18 cellular contexts compared by ENCODE assay signal in genomic region chr2:216589779-216590178, GRCh38. TPM values are rescaled to one million over a fixed set of nuclear protein-coding genes. Genes with fewer than 3 reads are reported as not detected.
DNase-seq lines count a peak whose midpoint lies in the region; ATAC-seq and TF ChIP-seq lines count a peak whose summit lies in the region.
"Had no signal": no experiment of that assay in that cellular context is flagged by ENCODE, and none has a peak within 500 bp of the region (broad histone marks: within the 10 kb centered on the region; RNA-seq: fewer than 3 reads in every experiment).

No MANE protein-coding gene starts in this region.

- H3K23ac ChIP-seq in mesenchymal stem cell (ENCODE audit: low read length in 2 of 2), result no peak overlapping the region

- H3K4me2 ChIP-seq in mesenchymal stem cell (ENCODE audit: low read length, poor library complexity, severe bottlenecking), result no peak overlapping the region
- no peak overlapping the region for H3K4me2 ChIP-seq in GM23338
- H3K4me2 ChIP-seq: KMS-11 had no signal

- H3K4me3 ChIP-seq in adipocyte (ENCODE audit: low read length), result no peak overlapping the region
- H3K4me3 ChIP-seq in mesenchymal stem cell (ENCODE audit: insufficient read depth in 1 of 2, low read depth in 1 of 2, low read length in 2 of 2), result no peak overlapping the region
- H3K4me3 ChIP-seq in vagina, result no peak overlapping the region
- no peak overlapping the region for H3K4me3 ChIP-seq in GM23338

- H3K36me3 ChIP-seq in adipocyte (ENCODE audit: control insufficient read depth, insufficient read depth, low read length, severe bottlenecking) (no peaks in the 10 kb centered on the region), mesenchymal stem cell (ENCODE audit: control insufficient read depth in 1 of 2, insufficient read depth in 2 of 2, low read depth in 1 of 2, low read length in 2 of 2) (no peaks in the 10 kb centered on the region), vagina (no peaks in the 10 kb centered on the region), GM23338 (ENCODE audit: insufficient read depth) (no peaks in the 10 kb centered on the region)

- no peaks in the 10 kb centered on the region for H3K79me1 ChIP-seq in mesenchymal stem cell (replicated peaks; ENCODE audit: low read length, poor library complexity, severe bottlenecking)

- H3K27ac Mint-ChIP-seq in GM23338, result no peak overlapping the region
- H3K27ac Mint-ChIP-seq: CD4-positive, CD25-positive, alpha-beta regulatory T cell had no signal

- peaks cover 7% of the 10 kb centered on the region; the same call in 1 of the 2 replicates for H3K9me2 ChIP-seq in GM23338 (ENCODE audit: insufficient read depth)

- H4K91ac ChIP-seq in mesenchymal stem cell (ENCODE audit: low read length), result no peak overlapping the region

- H3F3A ChIP-seq in GM23338 (replicated peaks; ENCODE audit: low read depth), result no peaks in the 10 kb centered on the region

- H3K27me3 ChIP-seq in adipocyte (replicated peaks; ENCODE audit: control insufficient read depth, insufficient read depth, low read length), result peaks cover 15% of the 10 kb centered on the region
- H3K27me3 ChIP-seq in mesenchymal stem cell (ENCODE audit: control insufficient read depth in 1 of 2, insufficient read depth in 1 of 2, low read length in 2 of 2), result peaks cover 8 to 63% of the 10 kb centered on the region in 2 experiments
- no peaks in the 10 kb centered on the region for H3K27me3 ChIP-seq in vagina
- no peaks in the 10 kb centered on the region for H3K27me3 ChIP-seq in GM23338 (ENCODE audit: insufficient read depth)

- no peak overlapping the region for H2AK5ac ChIP-seq in mesenchymal stem cell (ENCODE audit: low read length, severe bottlenecking)

- H3K27ac ChIP-seq in mesenchymal stem cell (ENCODE audit: low read length, poor library complexity, severe bottlenecking) (no peak overlapping the region), vagina (peak overlapping the region; percentile 72), GM23338 (ENCODE audit: low read depth) (no peak overlapping the region)
- H3K27ac ChIP-seq: 22Rv1, KMS-11 had no signal

- no peak overlapping the region for H2BK5ac ChIP-seq in mesenchymal stem cell (ENCODE audit: low read depth, low read length, poor library complexity, severe bottlenecking)

- H3K14ac ChIP-seq in mesenchymal stem cell (ENCODE audit: low read length in 2 of 2), result no peak overlapping the region

- no peak overlapping the region for H3K4me3 Mint-ChIP-seq in GM23338
- H3K4me3 Mint-ChIP-seq: CD4-positive, CD25-positive, alpha-beta regulatory T cell had no signal

- no peaks in the 10 kb centered on the region for H3K79me2 ChIP-seq in GM23338 (replicated peaks; ENCODE audit: insufficient read depth)

- H3K9me3 Mint-ChIP-seq in GM23338, result peaks cover 6% of the 10 kb centered on the region; the same call in 2 of the 3 replicates

- no peak overlapping the region for H4K8ac ChIP-seq in mesenchymal stem cell (ENCODE audit: low read length)

- H3K9ac ChIP-seq in adipocyte (ENCODE audit: low read length) (no peak overlapping the region), mesenchymal stem cell (ENCODE audit: low read length) (no peak overlapping the region)
- H3K9ac ChIP-seq: KMS-11 had no signal

- H3K9me3 ChIP-seq in adipocyte (ENCODE audit: control insufficient read depth, low read length) (peaks cover 4% of the 10 kb centered on the region), mesenchymal stem cell (ENCODE audit: control insufficient read depth, low read length) (no peaks in the 10 kb centered on the region), vagina (no peaks in the 10 kb centered on the region)

- intact Hi-C loops in vagina (cut with DNase I), result no loop called here

- no peak overlapping the region for H2BK120ac ChIP-seq in mesenchymal stem cell (ENCODE audit: low read depth, low read length)

- H2BK15ac ChIP-seq in mesenchymal stem cell (ENCODE audit: low read depth, poor library complexity, severe bottlenecking), result no peak overlapping the region

- H3K4me1 ChIP-seq in adipocyte (ENCODE audit: control insufficient read depth, insufficient read depth, low read length), result no peaks in the 10 kb centered on the region
- no peaks in the 10 kb centered on the region for H3K4me1 ChIP-seq in mesenchymal stem cell (ENCODE audit: control insufficient read depth, insufficient read depth, low read depth, low read length)
- H3K4me1 ChIP-seq in vagina, result peaks cover 19% of the 10 kb centered on the region
- peaks cover 26% of the 10 kb centered on the region for H3K4me1 ChIP-seq in GM23338 (ENCODE audit: insufficient read depth)

- no peak overlapping the region for H2AFZ ChIP-seq in mesenchymal stem cell (ENCODE audit: low read depth, low read length)
- H2AFZ ChIP-seq in GM23338, result no peak overlapping the region; the same call in 1 of the 2 replicates

- H3K4me1 Mint-ChIP-seq in GM23338, result peaks cover 27% of the 10 kb centered on the region
- H3K4me1 Mint-ChIP-seq: CD4-positive, CD25-positive, alpha-beta regulatory T cell had no signal

- H4K20me1 ChIP-seq in GM23338 (replicated peaks; ENCODE audit: insufficient read depth), result no peaks in the 10 kb centered on the region

- H2BK12ac ChIP-seq in mesenchymal stem cell (ENCODE audit: low read length in 2 of 2), result no peak overlapping the region

- peak; percentile 17 for DNase-seq in NCI-H2227 treated with DMSO at 0.1 percent for 48 hours (lab: John Stamatoyannopoulos, UW)
- no peak for DNase-seq in NCI-H2227 (lab: John Stamatoyannopoulos, UW; ENCODE audit: unreplicated experiment)
- peak; percentile 36 for DNase-seq in adipocyte (ENCODE audit: low read depth)
- DNase-seq in mesenchymal stem cell, result peak; percentile 58
- no peak for DNase-seq in vagina (ENCODE audit: extremely low spot score in 2 of 2)
- DNase-seq in activated naive CD4-positive, alpha-beta T cell (lab: John Stamatoyannopoulos, UW), result no peak
- DNase-seq in GM23338 (ENCODE audit: low spot score), result no peak
- DNase-seq: Calu3; CD4-positive, CD25-positive, alpha-beta regulatory T cell; NCI-H1092; NCI-H1694; NCI-H2107; SHP77; SW 1271 had no signal

- H3K4ac ChIP-seq in mesenchymal stem cell (ENCODE audit: low read depth in 1 of 2, low read length in 2 of 2), result no peak overlapping the region

- TF ChIP-seq POLR2A in vagina (IDR thresholded peaks at IDR 0.05), result no peak

- TF ChIP-seq CTCF in vagina (IDR thresholded peaks at IDR 0.05) (no peak), GM23338 (conservative IDR thresholded peaks at IDR 0.05; ENCODE audit: low read depth in 2 of 2) (no peak)

- ATAC-seq in GM18873 (IDR thresholded peaks at IDR 0.05; ENCODE audit: low FRiP score, unreplicated experiment) (no peak), GM23338 (no peak)
- ATAC-seq: Panc1 had no signal

- H3K27me3 Mint-ChIP-seq in GM23338 (ENCODE audit: insufficient read depth, low read depth, poor library complexity), result peaks cover 6% of the 10 kb centered on the region
- H3K27me3 Mint-ChIP-seq: CD4-positive, CD25-positive, alpha-beta regulatory T cell had no signal

- H3K18ac ChIP-seq in mesenchymal stem cell (ENCODE audit: low read depth in 1 of 2, low read length in 2 of 2), result no peak overlapping the region

- H3K36me3 Mint-ChIP-seq in GM23338 (ENCODE audit: low read depth), result no peaks in the 10 kb centered on the region; the same call in 2 of the 3 replicates
- H3K36me3 Mint-ChIP-seq: CD4-positive, CD25-positive, alpha-beta regulatory T cell had no signal

- 38% methylated on average over 1 of the region's 1 CpG for WGBS in mesenchymal stem cell

TF ChIP-seq in GM23338, 12 proteins besides CTCF, POLR2A, EP300 and RAD21 (continues in another document):
- TF ChIP-seq EZH2 (IDR thresholded peaks at IDR 0.05; ENCODE audit: low read depth, unreplicated experiment) (no peak), ETS1 (IDR thresholded peaks at IDR 0.05) (no peak), EZH2phosphoT487 (IDR thresholded peaks at IDR 0.05; ENCODE audit: unreplicated experiment) (no peak), ZNF114 (CRISPR knock-in tag; IDR thresholded peaks at IDR 0.05) (no peak), POLR2AphosphoS5 (IDR thresholded peaks at IDR 0.05; ENCODE audit: low read depth) (no peak), NANOG (IDR thresholded peaks at IDR 0.05; ENCODE audit: borderline replicate concordance) (no peak)

RNA-seq across cellular contexts. Expression of gene IGFBP2, which starts 43.4 kb away (rescaled TPM):
- polyA plus RNA-seq in mesenchymal stem cell (2013, experiment 1 of 2), result 285 TPM
- polyA plus RNA-seq in mesenchymal stem cell (2013, experiment 2 of 2), result 282 TPM
- 82.7 TPM for total RNA-seq in vagina
- total RNA-seq in GM23338 (2014; rRNA removed; shearing (Covaris generic)), result 309 and 364 TPM in 2 replicates
- polyA plus RNA-seq in GM23338 (2016; fragmentation: Nextera tagmentation; extraction: Ambion mirVana), result 177 and 235 TPM in 2 replicates
- total RNA-seq: CD4-positive, CD25-positive, alpha-beta regulatory T cell had no signal
- polyA plus RNA-seq: CD4-positive, CD25-positive, alpha-beta regulatory T cell had no signal

Comparison
In these comparisons a context has a peak if more than half of its experiments do, and no peak if none do; other contexts are left out.
1. DNase-seq: peak in NCI-H2227 treated with DMSO at 0.1 percent for 48 hours (single experiment), adipocyte (single experiment) and mesenchymal stem cell (single experiment); none in NCI-H2227 (single experiment), vagina (0 of 2), activated naive CD4-positive, alpha-beta T cell (0 of 4) and GM23338 (single experiment).